ENCODE assay signal across 8 cellular contexts in genomic region chr10:930415-931325, GRCh38. TPM values are rescaled to one million over a fixed set of nuclear protein-coding genes. Genes with fewer than 3 reads are reported as not detected.
DNase-seq lines count a peak whose midpoint lies in the region; ATAC-seq and TF ChIP-seq lines count a peak whose summit lies in the region.

No MANE protein-coding gene starts in this region.

- H3K4me1 Mint-ChIP-seq in activated CD4-positive, alpha-beta T cell treated with anti-CD3 and anti-CD28 coated beads, Interleukin-2, amount 10 ng/mL, durations not matched to agents 24 days and 14 days = peaks cover 35% of the 10 kb centered on the region
- peaks cover 41% of the 10 kb centered on the region for H3K4me1 Mint-ChIP-seq in endothelial cell (ENCODE audit: unreplicated experiment)

- in situ Hi-C loops in KBM-7 (cut with MboI; ENCODE audit: low pct_unique_long_range_greater_than_20kb, low sequenced_read_pairs) = no loop called here

- H3K36me3 Mint-ChIP-seq in activated CD4-positive, alpha-beta T cell treated with anti-CD3 and anti-CD28 coated beads, Interleukin-2, amount 10 ng/mL, durations not matched to agents 24 days and 14 days (ENCODE audit: low read depth) = peaks cover 25% of the 10 kb centered on the region
- H3K36me3 Mint-ChIP-seq in endothelial cell (ENCODE audit: low read depth, unreplicated experiment) = peaks cover 15% of the 10 kb centered on the region

- ATAC-seq in mucosa of descending colon (peak; percentile 53), upper lobe of right lung (peak; percentile 20)

- peak overlapping the region; percentile 78 for H3K4me3 ChIP-seq in mucosa of descending colon
- peak overlapping the region; percentile 67 for H3K4me3 ChIP-seq in upper lobe of right lung

- peaks cover 38% of the 10 kb centered on the region for H3K4me1 ChIP-seq in mucosa of descending colon (ENCODE audit: low read depth)
- H3K4me1 ChIP-seq in upper lobe of right lung = peaks cover 39% of the 10 kb centered on the region

- TF ChIP-seq CTCF in endothelial cell (IDR thresholded peaks at IDR 0.05; ENCODE audit: unreplicated experiment) = no peak
- no peak for TF ChIP-seq CTCF in mucosa of descending colon (IDR thresholded peaks at IDR 0.05)
- no peak for TF ChIP-seq CTCF in upper lobe of right lung (IDR thresholded peaks at IDR 0.05)

- H3K4me3 Mint-ChIP-seq in activated CD4-positive, alpha-beta T cell treated with anti-CD3 and anti-CD28 coated beads, Interleukin-2, amount 10 ng/mL, durations not matched to agents 24 days and 14 days = peak overlapping the region; percentile 92
- peak overlapping the region; percentile 99 for H3K4me3 Mint-ChIP-seq in endothelial cell (ENCODE audit: unreplicated experiment)

- DNase-seq in NCI-H2227 treated with DMSO at 0.1 percent for 48 hours (lab: John Stamatoyannopoulos, UW) (peak; percentile 7), NCI-H2227 (lab: John Stamatoyannopoulos, UW; ENCODE audit: unreplicated experiment) (no peak), KBM-7 (peak; percentile 37), endothelial cell (ENCODE audit: low spot score) (peak; percentile 73), mucosa of descending colon (peak; percentile 69 to 82 (median 79)), upper lobe of right lung (peak; percentile 83), NCI-H2196 treated with DMSO at 0.1 percent for 48 hours (lab: John Stamatoyannopoulos, UW; ENCODE audit: unreplicated experiment) (no peak)
- peak; percentile 81 for DNase-seq in activated CD4-positive, alpha-beta T cell treated with anti-CD3 and anti-CD28 coated beads, Interleukin-2, amount 10 ng/mL, durations not matched to agents 24 days and 14 days

- H3K27me3 ChIP-seq in upper lobe of right lung = no peaks in the 10 kb centered on the region

- H3K36me3 ChIP-seq in mucosa of descending colon (ENCODE audit: low read depth) = peaks cover 3% of the 10 kb centered on the region
- peaks cover 10% of the 10 kb centered on the region for H3K36me3 ChIP-seq in upper lobe of right lung

- H3K9me3 ChIP-seq in mucosa of descending colon = no peaks in the 10 kb centered on the region
- no peaks in the 10 kb centered on the region for H3K9me3 ChIP-seq in upper lobe of right lung

- no peaks in the 10 kb centered on the region for H3K27me3 Mint-ChIP-seq in activated CD4-positive, alpha-beta T cell treated with anti-CD3 and anti-CD28 coated beads, Interleukin-2, amount 10 ng/mL, durations not matched to agents 24 days and 14 days
- peaks cover 17% of the 10 kb centered on the region for H3K27me3 Mint-ChIP-seq in endothelial cell (ENCODE audit: unreplicated experiment)

- H3K9me3 Mint-ChIP-seq in activated CD4-positive, alpha-beta T cell treated with anti-CD3 and anti-CD28 coated beads, Interleukin-2, amount 10 ng/mL, durations not matched to agents 24 days and 14 days = no peaks in the 10 kb centered on the region
- H3K9me3 Mint-ChIP-seq in endothelial cell (ENCODE audit: unreplicated experiment) = no peaks in the 10 kb centered on the region

- H3K27ac ChIP-seq in upper lobe of right lung = peak overlapping the region; percentile 83

- H3K27ac Mint-ChIP-seq in activated CD4-positive, alpha-beta T cell treated with anti-CD3 and anti-CD28 coated beads, Interleukin-2, amount 10 ng/mL, durations not matched to agents 24 days and 14 days = peak overlapping the region; percentile 92
- peak overlapping the region; percentile 99 for H3K27ac Mint-ChIP-seq in endothelial cell (ENCODE audit: unreplicated experiment)

- intact Hi-C loops in activated CD4-positive, alpha-beta T cell treated with anti-CD3 and anti-CD28 coated beads, Interleukin-2, amount 10 ng/mL, durations not matched to agents 24 days and 14 days (cut with micrococcal nuclease) = loop anchor here (1.0 kb wide), 3 partner anchors 58 to 126 kb away; partner anchors contain the start of genes GTPBP4, IDI1 and WDR37
- intact Hi-C loops in mucosa of descending colon (cut with DNase I, micrococcal nuclease) (no loop called here), upper lobe of right lung (cut with DNase I) (no loop called here)

RNA-seq across cellular contexts. Expression of gene LARP4B, which starts 0.8 kb away (rescaled TPM):
- 167 and 169 TPM in 2 replicates for total RNA-seq in activated CD4-positive, alpha-beta T cell treated with anti-CD3 and anti-CD28 coated beads, Interleukin-2, amount 10 ng/mL, durations not matched to agents 24 days and 14 days
- total RNA-seq in endothelial cell (ENCODE audit: unreplicated experiment) = 91.8 TPM
- total RNA-seq in mucosa of descending colon = 100 to 1,000 TPM in 2 of 3 donors, 10 to 100 TPM in 1; 97.5 to 155 (median 116) TPM
- total RNA-seq in upper lobe of right lung = 126 TPM

RNA-seq across cellular contexts. Expression of gene GTPBP4, which starts 57.6 kb away (rescaled TPM):
- total RNA-seq in activated CD4-positive, alpha-beta T cell treated with anti-CD3 and anti-CD28 coated beads, Interleukin-2, amount 10 ng/mL, durations not matched to agents 24 days and 14 days = 187 and 194 TPM in 2 replicates
- 46.2 TPM for total RNA-seq in endothelial cell (ENCODE audit: unreplicated experiment)
- total RNA-seq in mucosa of descending colon = 10 to 100 TPM; 19.2 to 27.8 (median 26.6) TPM
- total RNA-seq in upper lobe of right lung = 36.5 TPM

Comparison
In these comparisons a context has a peak if more than half of its experiments do, and no peak if none do; other contexts are left out.
1. DNase-seq: peak in NCI-H2227 treated with DMSO at 0.1 percent for 48 hours (single experiment), KBM-7 (single experiment), activated CD4-positive, alpha-beta T cell treated with anti-CD3 and anti-CD28 coated beads, Interleukin-2, amount 10 ng/mL, durations not matched to agents 24 days and 14 days (single experiment), endothelial cell (single experiment), mucosa of descending colon (3 of 3) and upper lobe of right lung (single experiment); none in NCI-H2227 (single experiment) and NCI-H2196 treated with DMSO at 0.1 percent for 48 hours (single experiment).